8 cellular contexts compared by ENCODE assay signal in genomic region chr19:42217522-42218442, GRCh38. TPM values are rescaled to one million over a fixed set of nuclear protein-coding genes. Genes with fewer than 3 reads are reported as not detected.
DNase-seq lines count a peak whose midpoint lies in the region; ATAC-seq and TF ChIP-seq lines count a peak whose summit lies in the region.

DEDD2 (minus strand) TSS chr19:42217677; CDS start chr19:42217007, 670 bp downstream.

- no peaks in the 10 kb centered on the region for H3K27me3 Mint-ChIP-seq in activated CD4-positive, alpha-beta T cell treated with anti-CD3 and anti-CD28 coated beads for 36 hours

- intact Hi-C loops in activated CD4-positive, alpha-beta T cell treated with anti-CD3 and anti-CD28 coated beads for 36 hours (cut with DNase I, micrococcal nuclease), result loop anchor here (1.0 to 10.0 kb wide), 16 partner anchors 18 to 1245 kb away; partner anchors contain the start of genes POU2F2 (in 2 of the 2), ARHGEF1 (in 1 of the 2), MEGF8 (in 1 of the 2) and PAFAH1B3 (in 1 of the 2)

- peak within 1 kb of the TSS; percentile 85 for H3K4me3 Mint-ChIP-seq in activated CD4-positive, alpha-beta T cell treated with anti-CD3 and anti-CD28 coated beads for 36 hours

- peaks cover 36% of the 10 kb centered on the region for H3K36me3 Mint-ChIP-seq in activated CD4-positive, alpha-beta T cell treated with anti-CD3 and anti-CD28 coated beads for 36 hours (ENCODE audit: low read depth)

- H3K4me1 Mint-ChIP-seq in activated CD4-positive, alpha-beta T cell treated with anti-CD3 and anti-CD28 coated beads for 36 hours, result peaks cover 70% of the 10 kb centered on the region

- no peaks in the 10 kb centered on the region for H3K9me3 Mint-ChIP-seq in activated CD4-positive, alpha-beta T cell treated with anti-CD3 and anti-CD28 coated beads for 36 hours (ENCODE audit: low read depth)

- DNase-seq in AG20443 (ENCODE audit: low spot score) (peak; percentile 98), GM19238 (ENCODE audit: insufficient read length, low spot score) (peak; percentile 97), NCI-H524 (lab: John Stamatoyannopoulos, UW) (peak; percentile 91 to 94), choroid plexus epithelial cell (ENCODE audit: low read depth) (peak; percentile 96), kidney tubule cell (ENCODE audit: low spot score) (peak; percentile 99)
- peak; percentile 100 for DNase-seq in activated CD4-positive, alpha-beta T cell treated with anti-CD3 and anti-CD28 coated beads for 36 hours
- DNase-seq in stimulated activated CD4-positive, alpha-beta T cell treated with anti-CD3 and anti-CD28 coated beads, Interleukin-1b, Interleukin-23, amount 100 ng/mL, for 24 hours (ENCODE audit: low read depth in 4 of 4, low spot score in 1 of 4), result peak; percentile 97 to 99 (median 98)

- H3K4me3 ChIP-seq in choroid plexus epithelial cell (ENCODE audit: low read depth, low read length), result peak within 1 kb of the TSS; percentile 95

- POLR2A ChIA-PET in activated CD4-positive, alpha-beta T cell treated with anti-CD3 and anti-CD28 coated beads for 36 hours (lab: Charles Lee), result interaction anchor here (0.6 to 1.5 kb wide), 3 partner anchors 17 to 53 kb away, joined by 4 to 7 read pairs (median 4); partner anchors contain the start of gene GSK3A

- TF ChIP-seq CTCF in choroid plexus epithelial cell (conservative IDR thresholded peaks at IDR 0.05; ENCODE audit: low read depth, low read length), result no peak

- peak within 1 kb of the TSS; percentile 90 for H3K27ac Mint-ChIP-seq in activated CD4-positive, alpha-beta T cell treated with anti-CD3 and anti-CD28 coated beads for 36 hours

- CTCF ChIA-PET in activated CD4-positive, alpha-beta T cell treated with anti-CD3 and anti-CD28 coated beads for 36 hours (lab: Charles Lee), result interaction anchor here (0.6 to 1.8 kb wide), 5 partner anchors 20 to 136 kb away, joined by 3 to 4 read pairs (median 3); no protein-coding TSS in a partner anchor

- peak; percentile 63 for ATAC-seq in HG03442 (IDR thresholded peaks at IDR 0.05; ENCODE audit: unreplicated experiment)
- peak; percentile 82 for ATAC-seq in activated CD4-positive, alpha-beta T cell treated with anti-CD3 and anti-CD28 coated beads for 36 hours

RNA-seq across cellular contexts. Expression of gene DEDD2, which starts in this region (rescaled TPM):
- 10 to 100 TPM; 25.9 to 27.3 TPM for total RNA-seq in activated CD4-positive, alpha-beta T cell treated with anti-CD3 and anti-CD28 coated beads for 36 hours

Comparison
In these comparisons a context has a peak if more than half of its experiments do, and no peak if none do; other contexts are left out.
1. Peak in every context shown above with its lines: DNase-seq, ATAC-seq and H3K4me3 ChIP-seq.